ENCODE assay signal across 14 cellular contexts in genomic region chr11:47204633-47204989, GRCh38. TPM values are rescaled to one million over a fixed set of nuclear protein-coding genes. Genes with fewer than 3 reads are reported as not detected.
DNase-seq lines count a peak whose midpoint lies in the region; ATAC-seq and TF ChIP-seq lines count a peak whose summit lies in the region.
"Had no signal": no experiment of that assay in that cellular context is flagged by ENCODE, and none has a peak within 500 bp of the region (broad histone marks: within the 10 kb centered on the region; RNA-seq: fewer than 3 reads in every experiment).

No MANE protein-coding gene starts in this region.

- H3K9me3 Mint-ChIP-seq in GM23338 (no peaks in the 10 kb centered on the region), mesothelial cell of epicardium (no peaks in the 10 kb centered on the region)
- H3K9me3 Mint-ChIP-seq: effector memory CD8-positive, alpha-beta T cell; nephron; T-helper 2 cell treated with Interferon-gamma antibody and Interleukin-4, amounts not matched to agents 5 μg/mL and 100 μg/mL, for 36 hours had no signal

- TF ChIP-seq CTCF in GM23338 (conservative IDR thresholded peaks at IDR 0.05; ENCODE audit: low read depth in 2 of 2): no peak
- TF ChIP-seq CTCF in RWPE2 (IDR thresholded peaks at IDR 0.05; ENCODE audit: poor library complexity, severe bottlenecking): no peak
- no peak for TF ChIP-seq CTCF in fibroblast of lung (conservative IDR thresholded peaks at IDR 0.05 in 1 of 2, IDR thresholded peaks at IDR 0.05 in 1 of 2; ENCODE audit: low read depth in 1 of 2, low read length in 2 of 2)
- TF ChIP-seq CTCF in osteoblast (IDR thresholded peaks at IDR 0.05; ENCODE audit: extremely low read depth, low read depth, low read length): no peak
- TF ChIP-seq CTCF in mesothelial cell of epicardium (IDR thresholded peaks at IDR 0.05; ENCODE audit: unreplicated experiment): no peak
- TF ChIP-seq CTCF in upper lobe of right lung (IDR thresholded peaks at IDR 0.05): no peak

- H3K36me3 ChIP-seq in GM23338 (ENCODE audit: insufficient read depth): no peaks in the 10 kb centered on the region
- no peaks in the 10 kb centered on the region for H3K36me3 ChIP-seq in RWPE2 (ENCODE audit: low read depth)
- H3K36me3 ChIP-seq in fibroblast of lung (ENCODE audit: control insufficient read depth, insufficient read depth, low read length): no peaks in the 10 kb centered on the region
- no peaks in the 10 kb centered on the region for H3K36me3 ChIP-seq in osteoblast (ENCODE audit: insufficient read depth, low read length)
- no peaks in the 10 kb centered on the region for H3K36me3 ChIP-seq in upper lobe of right lung
- H3K36me3 ChIP-seq: spleen had no signal

- H3K36me3 Mint-ChIP-seq in GM23338 (ENCODE audit: low read depth) (no peaks in the 10 kb centered on the region), mesothelial cell of epicardium (no peaks in the 10 kb centered on the region)

- peak; percentile 93 for ATAC-seq in GM23338
- peak; percentile 96 for ATAC-seq in RWPE2 (ENCODE audit: low read depth)
- ATAC-seq in upper lobe of right lung: no peak
- ATAC-seq: effector memory CD8-positive, alpha-beta T cell had no signal

- H3K27me3 Mint-ChIP-seq in GM23338 (ENCODE audit: insufficient read depth, low read depth, poor library complexity) (peaks cover 11% of the 10 kb centered on the region), mesothelial cell of epicardium (ENCODE audit: low read depth) (no peaks in the 10 kb centered on the region)
- H3K27me3 Mint-ChIP-seq: effector memory CD8-positive, alpha-beta T cell had no signal

- intact Hi-C loops in upper lobe of right lung (cut with DNase I): no loop called here

- H3K4me3 Mint-ChIP-seq in GM23338 (peak overlapping the region; percentile 22; the same call in 1 of the 3 replicates), mesothelial cell of epicardium (no peak overlapping the region)
- H3K4me3 Mint-ChIP-seq: effector memory CD8-positive, alpha-beta T cell; nephron; T-helper 2 cell treated with Interferon-gamma antibody and Interleukin-4, amounts not matched to agents 5 μg/mL and 100 μg/mL, for 36 hours had no signal

- H3K27ac Mint-ChIP-seq in GM23338 (peak overlapping the region; percentile 89), mesothelial cell of epicardium (no peak overlapping the region)
- H3K27ac Mint-ChIP-seq: effector memory CD8-positive, alpha-beta T cell; nephron; T-helper 2 cell treated with Interferon-gamma antibody and Interleukin-4, amounts not matched to agents 5 μg/mL and 100 μg/mL, for 36 hours had no signal

- H3K79me2 ChIP-seq in GM23338 (replicated peaks; ENCODE audit: insufficient read depth) (no peaks in the 10 kb centered on the region), fibroblast of lung (ENCODE audit: control insufficient read depth, insufficient read depth, low read length) (no peaks in the 10 kb centered on the region), osteoblast (ENCODE audit: insufficient read depth, low read length) (no peaks in the 10 kb centered on the region)

- H3F3A ChIP-seq in GM23338 (replicated peaks; ENCODE audit: low read depth): no peaks in the 10 kb centered on the region

- H3K27me3 ChIP-seq in GM23338 (ENCODE audit: insufficient read depth) (no peaks in the 10 kb centered on the region), RWPE2 (ENCODE audit: insufficient read depth, poor library complexity, severe bottlenecking) (no peaks in the 10 kb centered on the region), fibroblast of lung (ENCODE audit: control insufficient read depth, insufficient read depth, low read length) (no peaks in the 10 kb centered on the region), osteoblast (ENCODE audit: insufficient read depth, low read length) (no peaks in the 10 kb centered on the region), upper lobe of right lung (no peaks in the 10 kb centered on the region)

- peak overlapping the region; percentile 70; the same call in 1 of the 2 replicates for H3K4me2 ChIP-seq in GM23338
- peak overlapping the region; percentile 63 for H3K4me2 ChIP-seq in fibroblast of lung (ENCODE audit: extremely low read depth, insufficient read depth, low read length)
- H3K4me2 ChIP-seq in osteoblast (ENCODE audit: insufficient read depth, low read length): peak overlapping the region; percentile 49

- H2AFZ ChIP-seq in GM23338: peak overlapping the region; percentile 75
- no peak overlapping the region for H2AFZ ChIP-seq in fibroblast of lung (ENCODE audit: low read length)
- H2AFZ ChIP-seq in osteoblast (ENCODE audit: low read length): peak overlapping the region; percentile 62

- no peak overlapping the region for H3K9ac ChIP-seq in fibroblast of lung (ENCODE audit: insufficient read depth, low read length)

- H3K4me1 Mint-ChIP-seq in GM23338 (peaks cover 10% of the 10 kb centered on the region), mesothelial cell of epicardium (peaks cover 7% of the 10 kb centered on the region)
- H3K4me1 Mint-ChIP-seq: nephron had no signal

- H4K20me1 ChIP-seq in GM23338 (replicated peaks; ENCODE audit: insufficient read depth) (no peaks in the 10 kb centered on the region), fibroblast of lung (ENCODE audit: control insufficient read depth, extremely low read depth, insufficient read depth, low read length) (no peaks in the 10 kb centered on the region), osteoblast (ENCODE audit: insufficient read depth, low read length) (no peaks in the 10 kb centered on the region)

- peaks cover 11% of the 10 kb centered on the region for H3K4me1 ChIP-seq in GM23338 (ENCODE audit: insufficient read depth)
- H3K4me1 ChIP-seq in RWPE2 (ENCODE audit: insufficient read depth, poor library complexity, severe bottlenecking): peaks cover 10% of the 10 kb centered on the region
- peaks cover 5% of the 10 kb centered on the region for H3K4me1 ChIP-seq in fibroblast of lung (ENCODE audit: control insufficient read depth, extremely low read depth, insufficient read depth, low read length)
- H3K4me1 ChIP-seq in osteoblast (ENCODE audit: insufficient read depth, low read length): peaks cover 17% of the 10 kb centered on the region
- H3K4me1 ChIP-seq in upper lobe of right lung: no peaks in the 10 kb centered on the region
- H3K4me1 ChIP-seq: spleen had no signal

- H3K4me3 ChIP-seq in GM23338 (no peak overlapping the region), RWPE2 (ENCODE audit: severe bottlenecking) (no peak overlapping the region), fibroblast of lung (replicated peaks in 1 of 4; ENCODE audit: control extremely low read depth in 1 of 4, insufficient read depth in 1 of 4, low read depth in 3 of 4, low read length in 4 of 4) (no peak overlapping the region), osteoblast (ENCODE audit: insufficient read depth, low read length) (peak overlapping the region; percentile 2), upper lobe of right lung (no peak overlapping the region)
- H3K4me3 ChIP-seq: spleen had no signal

- DNase-seq in GM23338 (ENCODE audit: low spot score): peak; percentile 49
- DNase-seq in RWPE2 (ENCODE audit: low spot score): no peak
- peak; percentile 65 to 72 for DNase-seq in fibroblast of lung (ENCODE audit: low read depth in 2 of 2)
- peak; percentile 94 for DNase-seq in osteoblast (ENCODE audit: insufficient read length, low spot score, missing footprints)
- no peak for DNase-seq in mesothelial cell of epicardium (ENCODE audit: low spot score in 2 of 2, unreplicated experiment in 2 of 2)
- DNase-seq in stimulated activated CD4-positive, alpha-beta T cell treated with anti-CD3 and anti-CD28 coated beads, Interleukin-4, amount 100 ng/mL, for 24 hours: no peak
- no peak for DNase-seq in activated effector memory CD4-positive, alpha-beta T cell treated with Interleukin-2 at 50 U/mL for 16 hours
- DNase-seq in upper lobe of right lung: no peak
- DNase-seq: effector memory CD8-positive, alpha-beta T cell; kidney glomerular epithelial cell; NCI-H187 treated with DMSO at 0.1 percent for 48 hours; spleen had no signal

- no peaks in the 10 kb centered on the region for H3K9me2 ChIP-seq in GM23338 (ENCODE audit: insufficient read depth)

- H3K27ac ChIP-seq in GM23338 (ENCODE audit: low read depth) (no peak overlapping the region), RWPE2 (ENCODE audit: poor library complexity, severe bottlenecking) (peak overlapping the region; percentile 47), fibroblast of lung (ENCODE audit: insufficient read depth, low read length) (no peak overlapping the region), osteoblast (ENCODE audit: low read depth, low read length) (peak overlapping the region; percentile 34), upper lobe of right lung (no peak overlapping the region)
- H3K27ac ChIP-seq: spleen had no signal

- H3K9me3 ChIP-seq in RWPE2 (ENCODE audit: severe bottlenecking) (no peaks in the 10 kb centered on the region), fibroblast of lung (ENCODE audit: control insufficient read depth, insufficient read depth, low read depth, low read length) (no peaks in the 10 kb centered on the region), osteoblast (ENCODE audit: low read depth, low read length) (no peaks in the 10 kb centered on the region), upper lobe of right lung (no peaks in the 10 kb centered on the region)
- H3K9me3 ChIP-seq: spleen had no signal

RNA-seq across cellular contexts. Expression of gene DDB2, which starts 10.2 kb away (rescaled TPM):
- 62.5 and 63.1 TPM in 2 replicates for total RNA-seq in GM23338 (2014; rRNA removed; shearing (Covaris generic))
- polyA plus RNA-seq in GM23338 (2016; fragmentation: Nextera tagmentation; extraction: Ambion mirVana) (58.7 and 60.2 TPM in 2 replicates), fibroblast of lung (21.2 and 45.4 TPM in 2 replicates)
- total RNA-seq in fibroblast of lung (53.4 and 70.0 TPM in 2 replicates), osteoblast (52.5 and 66.6 TPM in 2 replicates), mesothelial cell of epicardium (42.4 to 49.1 TPM (median 46.7 TPM) in 3 replicates), upper lobe of right lung (49.6 TPM)
- polyA plus RNA-seq in fibroblast of lung (2012): 20.2 and 43.1 TPM in 2 replicates
- 8.8 and 32.4 TPM in 2 replicates for polyA minus RNA-seq in fibroblast of lung (ENCODE audit: low replicate concordance)

RNA-seq across cellular contexts. Expression of gene PACSIN3, which starts 18.4 kb away (rescaled TPM):
- total RNA-seq in GM23338 (2014; rRNA removed; shearing (Covaris generic)): 66.5 and 72.1 TPM in 2 replicates
- polyA plus RNA-seq in GM23338 (2016; fragmentation: Nextera tagmentation; extraction: Ambion mirVana) (38.8 and 39.6 TPM in 2 replicates), fibroblast of lung (7.0 and 10.8 TPM in 2 replicates)
- total RNA-seq in fibroblast of lung (19.8 and 20.0 TPM in 2 replicates), osteoblast (11.2 and 12.7 TPM in 2 replicates), mesothelial cell of epicardium (61.1 to 68.2 TPM (median 64.1 TPM) in 3 replicates), upper lobe of right lung (36.9 TPM)
- 14.2 and 18.4 TPM in 2 replicates for polyA plus RNA-seq in fibroblast of lung (2012)
- 6.6 and 16.7 TPM in 2 replicates for polyA minus RNA-seq in fibroblast of lung (ENCODE audit: low replicate concordance)

RNA-seq across cellular contexts. Expression of gene ARFGAP2, which starts 27.9 kb away (rescaled TPM):
- 111 and 122 TPM in 2 replicates for total RNA-seq in GM23338 (2014; rRNA removed; shearing (Covaris generic))
- 24.2 and 25.6 TPM in 2 replicates for polyA plus RNA-seq in GM23338 (2016; fragmentation: Nextera tagmentation; extraction: Ambion mirVana)
- total RNA-seq in fibroblast of lung: 68.1 and 80.4 TPM in 2 replicates
- 50.1 and 68.7 TPM in 2 replicates for polyA plus RNA-seq in fibroblast of lung
- polyA plus RNA-seq in fibroblast of lung (2012): 48.5 and 66.0 TPM in 2 replicates
- 91.4 and 169 TPM in 2 replicates for polyA minus RNA-seq in fibroblast of lung (ENCODE audit: low replicate concordance)
- 104 and 139 TPM in 2 replicates for total RNA-seq in osteoblast
- 101 to 111 TPM (median 105 TPM) in 3 replicates for total RNA-seq in mesothelial cell of epicardium
- 92.9 TPM for total RNA-seq in upper lobe of right lung

RNA-seq across cellular contexts. Expression of gene ACP2, which starts 44.0 kb away (rescaled TPM):
- total RNA-seq in GM23338 (2014; rRNA removed; shearing (Covaris generic)): 32.1 and 33.5 TPM in 2 replicates
- polyA plus RNA-seq in GM23338 (2016; fragmentation: Nextera tagmentation; extraction: Ambion mirVana): 5.6 and 7.3 TPM in 2 replicates
- 16.2 and 23.9 TPM in 2 replicates for total RNA-seq in fibroblast of lung
- polyA plus RNA-seq in fibroblast of lung: 18.9 and 25.6 TPM in 2 replicates
- 26.8 and 33.2 TPM in 2 replicates for polyA plus RNA-seq in fibroblast of lung (2012)
- 87.1 and 94.1 TPM in 2 replicates for polyA minus RNA-seq in fibroblast of lung (ENCODE audit: low replicate concordance)
- total RNA-seq in osteoblast: 32.1 and 32.2 TPM in 2 replicates
- total RNA-seq in mesothelial cell of epicardium: 38.1 to 41.3 TPM (median 39.6 TPM) in 3 replicates
- 31.6 TPM for total RNA-seq in upper lobe of right lung

RNA-seq across cellular contexts. Expression of gene NR1H3, which starts 53.2 kb away (rescaled TPM):
- total RNA-seq in GM23338 (2014; rRNA removed; shearing (Covaris generic)): 23.7 and 23.8 TPM in 2 replicates
- polyA plus RNA-seq in GM23338 (2016; fragmentation: Nextera tagmentation; extraction: Ambion mirVana) (16.5 and 17.5 TPM in 2 replicates), fibroblast of lung (16.9 and 21.3 TPM in 2 replicates)
- total RNA-seq in fibroblast of lung (55.5 and 56.3 TPM in 2 replicates), osteoblast (18.5 and 18.6 TPM in 2 replicates), mesothelial cell of epicardium (25.5 to 28.2 TPM (median 26.5 TPM) in 3 replicates), upper lobe of right lung (44.1 TPM)
- polyA plus RNA-seq in fibroblast of lung (2012): 22.8 and 29.0 TPM in 2 replicates
- polyA minus RNA-seq in fibroblast of lung (ENCODE audit: low replicate concordance): 34.5 and 95.8 TPM in 2 replicates

Comparison
In these comparisons a context has a peak if more than half of its experiments do, and no peak if none do; other contexts are left out.
1. DNase-seq: peak in GM23338 (single experiment), fibroblast of lung (2 of 2) and osteoblast (single experiment); none in RWPE2 (single experiment), mesothelial cell of epicardium (0 of 2), stimulated activated CD4-positive, alpha-beta T cell treated with anti-CD3 and anti-CD28 coated beads, Interleukin-4, amount 100 ng/mL, for 24 hours (single experiment), activated effector memory CD4-positive, alpha-beta T cell treated with Interleukin-2 at 50 U/mL for 16 hours (single experiment) and upper lobe of right lung (single experiment).
2. H3K27ac ChIP-seq: peak in RWPE2 (single experiment) and osteoblast (single experiment); none in GM23338 (single experiment), fibroblast of lung (single experiment) and upper lobe of right lung (single experiment).
3. Peak in every context shown above with its lines, with median percentiles within 50 percentile points of each other: H3K4me2 ChIP-seq.